Comparison of ENCODE assay signal across 17 cellular contexts in the genomic region with DNA sequence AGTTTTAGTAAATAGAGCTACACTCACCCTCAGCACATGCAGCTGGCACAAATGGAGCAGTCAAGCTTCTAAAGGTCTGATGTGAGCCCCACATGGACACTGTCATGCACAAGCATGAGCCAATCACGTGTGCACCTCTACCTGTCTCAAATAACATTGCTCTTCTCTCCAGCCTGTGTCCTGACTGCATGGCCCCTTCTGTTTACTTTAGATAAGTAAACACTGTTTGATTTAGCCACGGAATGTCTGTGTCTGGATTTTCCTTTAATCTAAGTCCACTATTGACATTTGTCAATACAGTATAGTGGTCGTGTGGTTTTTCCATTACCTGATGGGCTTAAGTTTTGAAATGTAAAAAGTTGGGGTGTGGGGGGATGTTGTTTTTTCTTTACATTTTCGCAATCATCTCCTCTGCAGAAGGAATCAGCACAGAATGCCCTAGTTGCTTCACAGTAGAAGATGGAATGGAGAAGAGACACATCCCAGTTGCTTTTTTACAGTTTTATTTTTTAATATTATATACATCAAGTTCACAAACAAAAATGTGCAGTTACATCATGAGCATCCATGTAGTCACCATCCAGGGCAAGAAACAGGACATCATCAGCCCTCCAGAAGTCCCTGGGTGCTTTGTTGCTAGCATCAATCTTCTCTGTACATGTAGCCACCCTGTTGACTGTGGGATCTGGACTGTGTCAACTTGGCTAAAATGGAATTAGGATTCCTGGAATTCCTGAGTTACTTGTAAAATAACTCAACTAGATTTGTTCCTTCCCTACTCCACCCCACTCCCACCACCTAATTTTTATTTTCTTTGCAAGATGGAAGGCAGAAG.
A peak's percentile ranks its signal among the peaks of the same experiment; 100 is the strongest.
DNase-seq lines count a peak whose midpoint lies in the region; ATAC-seq and TF ChIP-seq lines count a peak whose summit lies in the region.
"Had no signal": no experiment of that assay in that cellular context is flagged by ENCODE, and none has a peak within 500 bp of the region (broad histone marks: within the 10 kb centered on the region; RNA-seq: fewer than 3 reads in every experiment).

No MANE protein-coding gene starts in this region.

- ATAC-seq in GM21717 (IDR thresholded peaks at IDR 0.05; ENCODE audit: unreplicated experiment) = no peak
- ATAC-seq: GM12878; HCT116; stimulated activated memory B cell treated with anti-CD40 and anti-IgM and Interleukin-4, amounts not matched to agents 10 μg/mL and 1 μg/mL and 100 μg/mL, for 72 hours had no signal

- DNase-seq in A172 (ENCODE audit: low spot score) (peak; percentile 18), EL (peak; percentile 44), NCI-H526 treated with DMSO at 0.1 percent for 48 hours (lab: John Stamatoyannopoulos, UW) (peak; percentile 20), fibroblast of villous mesenchyme (ENCODE audit: low read depth) (peak; percentile 60), NCI-H82 (lab: John Stamatoyannopoulos, UW) (no peak), H4 (ENCODE audit: low spot score) (no peak), retina (no peak)
- DNase-seq: activated CD4-positive, alpha-beta T cell treated with anti-CD3 and anti-CD28 coated beads for 4 hours; activated T-cell treated with anti-CD3 and anti-CD28 coated beads, Interleukin-2, amount 50 U/mL, for 1 hour; endodermal cell; gastrocnemius medialis; immature natural killer cell; NCI-H2081 treated with DMSO at 0.1 percent for 48 hours had no signal

- no peak for TF ChIP-seq CTCF in fibroblast of villous mesenchyme (IDR thresholded peaks at IDR 0.05; ENCODE audit: insufficient read depth, low read depth, low read length)

- H3K4me3 ChIP-seq in fibroblast of villous mesenchyme (ENCODE audit: low read depth, low read length) = no peak overlapping the region
- H3K4me3 ChIP-seq: gastrocnemius medialis, GM12878 had no signal

Comparison
In these comparisons a context has a peak if more than half of its experiments do, and no peak if none do; other contexts are left out.
1. DNase-seq: peak in A172 (single experiment), EL (single experiment), NCI-H526 treated with DMSO at 0.1 percent for 48 hours (single experiment) and fibroblast of villous mesenchyme (single experiment); none in NCI-H82 (single experiment), H4 (single experiment) and retina (single experiment).